17 cellular contexts compared by ENCODE assay signal in the genomic region with DNA sequence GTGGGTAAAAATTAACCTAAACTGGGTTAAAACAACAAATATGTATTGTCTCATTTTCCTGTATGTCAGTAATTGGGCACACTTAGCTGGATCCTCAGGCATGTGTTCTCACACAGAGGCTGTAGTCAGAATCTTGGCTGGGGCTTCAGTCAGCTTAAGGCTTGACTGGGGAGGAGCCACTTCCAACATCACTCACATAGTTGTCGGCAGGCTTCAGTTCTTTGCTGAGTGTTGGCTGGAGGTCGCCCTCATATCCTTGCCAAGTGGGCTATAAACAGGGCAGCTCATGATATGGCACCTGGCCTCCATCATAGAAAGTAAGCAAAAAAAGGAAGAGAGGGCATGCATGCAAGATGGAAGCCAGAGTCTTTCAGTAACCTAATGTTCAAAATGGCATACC.
"Had no signal": no experiment of that assay in that cellular context is flagged by ENCODE, and none has a peak within 500 bp of the region (broad histone marks: within the 10 kb centered on the region; RNA-seq: fewer than 3 reads in every experiment).

No MANE protein-coding gene starts in this region.

- H3K4me1 Mint-ChIP-seq: naive B cell had no signal

- H3K4me3 Mint-ChIP-seq: dendritic cell treated with granulocyte-macrophage colony-stimulating factor and Interleukin-4, amounts not matched to agents 40 ng/mL and 50 ng/mL, for 4 days; naive B cell; nephron had no signal

- H3K27ac Mint-ChIP-seq: dendritic cell treated with granulocyte-macrophage colony-stimulating factor and Interleukin-4, amounts not matched to agents 40 ng/mL and 50 ng/mL, for 4 days; naive B cell; nephron had no signal

- H3K27me3 Mint-ChIP-seq: dendritic cell treated with granulocyte-macrophage colony-stimulating factor and Interleukin-4, amounts not matched to agents 40 ng/mL and 50 ng/mL, for 4 days; naive B cell had no signal

- H3K9me3 ChIP-seq: neutrophil, psoas muscle, sigmoid colon, stomach, thoracic aorta, transverse colon had no signal

- DNase-seq: cerebellar nuclear complex; erythroblast; foreskin melanocyte; mesendoderm; naive B cell; psoas muscle; retina; sigmoid colon; stimulated activated naive CD4-positive, alpha-beta T cell; stomach; substantia nigra; transverse colon had no signal

- H3K4me3 ChIP-seq: psoas muscle, sigmoid colon, skin epidermis, stomach, thoracic aorta, transverse colon had no signal

- H3K27ac ChIP-seq: neutrophil, psoas muscle, sigmoid colon, skin epidermis, stomach, thoracic aorta, transverse colon had no signal

- H3K9me3 Mint-ChIP-seq: dendritic cell treated with granulocyte-macrophage colony-stimulating factor and Interleukin-4, amounts not matched to agents 40 ng/mL and 50 ng/mL, for 4 days; naive B cell; nephron had no signal

- H3K4me1 ChIP-seq: psoas muscle, sigmoid colon, stomach, transverse colon had no signal

- H3K36me3 ChIP-seq: thoracic aorta had no signal

- H3K27me3 ChIP-seq: neutrophil, sigmoid colon, stomach, transverse colon had no signal
